ENCODE assay signal across 16 cellular contexts in genomic region chr22:48534395-48534958, GRCh38.
"Had no signal": no experiment of that assay in that cellular context is flagged by ENCODE, and none has a peak within 500 bp of the region (broad histone marks: within the 10 kb centered on the region; RNA-seq: fewer than 3 reads in every experiment).

No MANE protein-coding gene starts in this region.

- H3K4me3 ChIP-seq: esophagus muscularis mucosa, gastroesophageal sphincter, mucosa of descending colon, smooth muscle cell, thoracic aorta, vagina had no signal

- H3K27ac ChIP-seq: epithelial cell of prostate, esophagus muscularis mucosa, gastroesophageal sphincter, thoracic aorta, vagina had no signal

- H3K9me3 ChIP-seq: esophagus muscularis mucosa, gastroesophageal sphincter, mucosa of descending colon, thoracic aorta, vagina had no signal

- DNase-seq: effector memory CD8-positive, alpha-beta T cell; glutamatergic neuron; kidney; left cardiac atrium; mucosa of descending colon; naive thymus-derived CD8-positive, alpha-beta T cell; stimulated activated CD4-positive, alpha-beta T cell treated with anti-CD3 and anti-CD28 coated beads, Interleukin-2, amount 100 ng/mL, for 48 hours; stimulated activated naive CD4-positive, alpha-beta T cell treated with Interleukin-2 at 50 U/mL for 16 hours; trophoblast cell had no signal

- H3K4me1 ChIP-seq: gastroesophageal sphincter, vagina had no signal

- ATAC-seq: effector memory CD8-positive, alpha-beta T cell; gastroesophageal sphincter; left cardiac atrium; mucosa of descending colon; naive thymus-derived CD8-positive, alpha-beta T cell; right cardiac atrium had no signal

- H3K27me3 ChIP-seq: vagina had no signal

- H3K36me3 ChIP-seq: esophagus muscularis mucosa, gastroesophageal sphincter, thoracic aorta, vagina had no signal
